ENCODE assay signal across 18 cellular contexts in the genomic region with DNA sequence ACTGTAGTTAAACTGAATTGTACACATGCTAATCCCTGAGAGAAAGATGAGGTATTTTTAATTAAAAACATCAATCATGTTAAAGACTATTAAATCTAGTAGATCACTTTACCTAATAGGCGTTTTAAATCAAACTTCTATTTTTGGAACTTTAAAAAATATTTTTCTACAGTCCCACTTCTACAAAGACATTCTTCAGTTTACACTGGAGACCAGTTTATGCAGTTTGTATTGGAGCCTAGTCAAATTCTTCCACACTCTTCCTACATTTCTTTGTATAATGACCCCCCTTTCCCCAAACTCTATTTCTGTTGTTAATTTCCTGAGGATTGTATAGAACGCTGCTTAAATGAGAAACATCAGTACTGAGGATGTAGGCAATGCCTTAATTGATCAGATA.
DNase-seq lines count a peak whose midpoint lies in the region; ATAC-seq and TF ChIP-seq lines count a peak whose summit lies in the region.
"Had no signal": no experiment of that assay in that cellular context is flagged by ENCODE, and none has a peak within 500 bp of the region (broad histone marks: within the 10 kb centered on the region; RNA-seq: fewer than 3 reads in every experiment).

No MANE protein-coding gene starts in this region.

- no peaks in the 10 kb centered on the region for H3K36me3 Mint-ChIP-seq in osteocyte (ENCODE audit: unreplicated experiment)
- H3K36me3 Mint-ChIP-seq: CD8-positive, alpha-beta memory T cell had no signal

- H3K27me3 Mint-ChIP-seq in osteocyte (ENCODE audit: unreplicated experiment), result no peaks in the 10 kb centered on the region
- H3K27me3 Mint-ChIP-seq: CD8-positive, alpha-beta memory T cell had no signal

- DNase-seq in G401 (ENCODE audit: low spot score), result peak; percentile 48
- peak; percentile 4 for DNase-seq in fibroblast of gingiva (ENCODE audit: low read depth)
- DNase-seq in osteocyte (ENCODE audit: extremely low spot score, unreplicated experiment), result no peak
- DNase-seq in stimulated activated CD4-positive, alpha-beta T cell treated with anti-CD3 and anti-CD28 coated beads, Interleukin-12 subunit alpha, Interleukin-12 subunit beta, amount 100 ng/mL, for 4 hours, result no peak
- DNase-seq in nucleus accumbens (lab: John Stamatoyannopoulos, UW), result no peak
- no peak for DNase-seq in hippocampal formation (lab: John Stamatoyannopoulos, UW)
- DNase-seq: C1 segment of cervical spinal cord; CD8-positive, alpha-beta memory T cell; GOT3; NCI-H1694 treated with DMSO at 0.1 percent for 48 hours; NCI-H510A; NCI-H774; SHP77 treated with DMSO at 0.1 percent for 48 hours had no signal

- peaks cover 30% of the 10 kb centered on the region for H3K4me1 Mint-ChIP-seq in osteocyte (ENCODE audit: unreplicated experiment)
- H3K4me1 Mint-ChIP-seq: CD8-positive, alpha-beta memory T cell had no signal

- H3K27ac Mint-ChIP-seq in osteocyte (ENCODE audit: unreplicated experiment), result peak overlapping the region; percentile 48
- H3K27ac Mint-ChIP-seq: CD8-positive, alpha-beta memory T cell had no signal

- H3K4me3 Mint-ChIP-seq in osteocyte (ENCODE audit: unreplicated experiment), result no peak overlapping the region
- H3K4me3 Mint-ChIP-seq: CD8-positive, alpha-beta memory T cell had no signal

- peak; percentile 17; the same call in 1 of the 3 replicates for ATAC-seq in SK-N-SH treated with all-trans-retinoic acid at 6 μM for 48 hours
- no peak for ATAC-seq in GM21423 (IDR thresholded peaks at IDR 0.05; ENCODE audit: unreplicated experiment)
- ATAC-seq: A549, HCT116, K562 had no signal

- in situ Hi-C loops in G401 (cut with HindIII; ENCODE audit: low sequenced_read_pairs), result no loop called here

- no peak for TF ChIP-seq CTCF in osteocyte (IDR thresholded peaks at IDR 0.05)

- no peaks in the 10 kb centered on the region for H3K9me3 Mint-ChIP-seq in osteocyte (ENCODE audit: unreplicated experiment)

TF ChIP-seq in SK-N-SH treated with all-trans-retinoic acid at 6 μM for 48 hours, 23 proteins besides CTCF, POLR2A, EP300 and RAD21:
- TF ChIP-seq ARNTL (CRISPR knock-in tag; IDR thresholded peaks at IDR 0.05; ENCODE audit: borderline replicate concordance, low read depth) (no peak), RARB (CRISPR knock-in tag; IDR thresholded peaks at IDR 0.05) (no peak), TCF4 (CRISPR knock-in tag; IDR thresholded peaks at IDR 0.05; ENCODE audit: borderline replicate concordance) (no peak), CSDC2 (CRISPR knock-in tag; IDR thresholded peaks at IDR 0.05) (no peak), ZFP3 (CRISPR knock-in tag; IDR thresholded peaks at IDR 0.05) (no peak)

Comparison
In these comparisons a context has a peak if more than half of its experiments do, and no peak if none do; other contexts are left out.
1. DNase-seq: peak in G401 (single experiment) and fibroblast of gingiva (single experiment); none in osteocyte (single experiment), stimulated activated CD4-positive, alpha-beta T cell treated with anti-CD3 and anti-CD28 coated beads, Interleukin-12 subunit alpha, Interleukin-12 subunit beta, amount 100 ng/mL, for 4 hours (single experiment), nucleus accumbens (0 of 56) and hippocampal formation (0 of 2).